28 cellular contexts compared by ENCODE assay signal in the genomic region with DNA sequence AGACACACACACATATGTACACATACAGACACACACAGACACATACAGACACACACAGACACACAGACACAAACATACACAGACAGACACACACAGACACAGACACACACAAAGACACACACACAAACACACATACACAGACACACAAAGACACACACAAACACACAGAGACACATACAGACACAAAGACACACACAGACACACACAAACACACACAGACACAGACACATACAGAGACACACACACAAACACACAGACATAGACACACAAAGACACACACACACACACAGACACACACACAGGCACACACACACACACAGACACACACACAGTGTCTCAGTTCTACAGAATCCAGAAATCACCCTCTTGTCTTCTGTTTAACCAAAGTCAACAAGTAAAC.
"Had no signal": no experiment of that assay in that cellular context is flagged by ENCODE, and none has a peak within 500 bp of the region (broad histone marks: within the 10 kb centered on the region; RNA-seq: fewer than 3 reads in every experiment).

No MANE protein-coding gene starts in this region.

- H3K4me3 ChIP-seq: left lung, lower lobe of right lung, neural progenitor cell, ovary, right atrium auricular region, skin epidermis, suprapubic skin, thoracic aorta, tibial artery, upper lobe of right lung had no signal

- H3K27ac ChIP-seq: left lung, lower lobe of right lung, neural progenitor cell, ovary, right atrium auricular region, skin epidermis, suprapubic skin, thoracic aorta, tibial artery, upper lobe of right lung had no signal

- H3K4me2 ChIP-seq: neural progenitor cell had no signal

- H3K36me3 ChIP-seq: left lung, lower lobe of right lung, neural progenitor cell, ovary, right atrium auricular region, suprapubic skin, thoracic aorta, tibial artery, upper lobe of right lung had no signal

- ATAC-seq: left colon; left lung; lower lobe of right lung; naive thymus-derived CD8-positive, alpha-beta T cell; sciatic nerve; stimulated activated naive B cell treated with anti-CD40 and anti-IgM and Interleukin-4, amounts not matched to agents 10 μg/mL and 1 μg/mL and 100 μg/mL, for 72 hours; stimulated activated naive CD8-positive, alpha-beta T cell treated with anti-CD3 and anti-CD28 coated beads, Interleukin-15, Interleukin-2, amounts not matched to agents 100 U/mL and 50 U/mL, for 24 hours; upper lobe of right lung had no signal

- FAIRE-seq: islet of Langerhans, kidney, urothelium cell line had no signal

- H3K4me1 Mint-ChIP-seq: immature natural killer cell; naive thymus-derived CD8-positive, alpha-beta T cell; nephron; stimulated activated naive B cell treated with anti-CD40 and anti-IgM and Interleukin-4, amounts not matched to agents 10 μg/mL and 1 μg/mL and 100 μg/mL, for 72 hours had no signal

- H3K9me3 ChIP-seq: lower lobe of right lung, ovary, right atrium auricular region, suprapubic skin, thoracic aorta, upper lobe of right lung had no signal

- H3K27ac Mint-ChIP-seq: immature natural killer cell; naive thymus-derived CD8-positive, alpha-beta T cell; nephron; neural progenitor cell; progenitor cell of endocrine pancreas; stimulated activated naive B cell treated with anti-CD40 and anti-IgM and Interleukin-4, amounts not matched to agents 10 μg/mL and 1 μg/mL and 100 μg/mL, for 72 hours had no signal

- H3K36me3 Mint-ChIP-seq: immature natural killer cell; naive thymus-derived CD8-positive, alpha-beta T cell; neural progenitor cell; stimulated activated naive B cell treated with anti-CD40 and anti-IgM and Interleukin-4, amounts not matched to agents 10 μg/mL and 1 μg/mL and 100 μg/mL, for 72 hours had no signal

- DNase-seq: immature natural killer cell; kidney; left colon; left lung; lower lobe of right lung; mammary epithelial cell; mesenchymal stem cell; naive thymus-derived CD8-positive, alpha-beta T cell; ovary; stimulated activated CD4-positive, alpha-beta T cell treated with anti-CD3 and anti-CD28 coated beads, Interleukin-12 subunit alpha, Interleukin-12 subunit beta, amount 100 ng/mL, for 4 hours; stimulated activated CD4-positive, alpha-beta T cell treated with anti-CD3 and anti-CD28 coated beads, Interleukin-15, amount 100 ng/mL, for 24 hours; stimulated activated CD4-positive, alpha-beta T cell treated with anti-CD3 and anti-CD28 coated beads, Interleukin-2, amount 100 ng/mL, for 24 hours; stimulated activated CD4-positive, alpha-beta T cell treated with anti-CD3 and anti-CD28 coated beads, Interleukin-4, amount 100 ng/mL, for 1 hour; stimulated activated naive B cell treated with anti-CD40 and anti-IgM and Interleukin-4, amounts not matched to agents 10 μg/mL and 1 μg/mL and 100 μg/mL, for 72 hours; stimulated activated naive CD8-positive, alpha-beta T cell treated with anti-CD3 and anti-CD28 coated beads, Interleukin-15, Interleukin-2, amounts not matched to agents 100 U/mL and 50 U/mL, for 24 hours; tibial artery; trophoblast cell; upper lobe of right lung had no signal

- H3K4me3 Mint-ChIP-seq: immature natural killer cell; naive thymus-derived CD8-positive, alpha-beta T cell; nephron; neural progenitor cell; stimulated activated naive B cell treated with anti-CD40 and anti-IgM and Interleukin-4, amounts not matched to agents 10 μg/mL and 1 μg/mL and 100 μg/mL, for 72 hours had no signal

- H3K4me1 ChIP-seq: left lung, lower lobe of right lung, neural progenitor cell, right atrium auricular region, suprapubic skin, tibial artery, upper lobe of right lung had no signal

- H2AFZ ChIP-seq: neural progenitor cell had no signal

- H3K9ac ChIP-seq: neural progenitor cell had no signal

- H3K27me3 ChIP-seq: left lung, neural progenitor cell, ovary, right atrium auricular region, suprapubic skin, upper lobe of right lung had no signal

- H3K9me3 Mint-ChIP-seq: immature natural killer cell; stimulated activated naive B cell treated with anti-CD40 and anti-IgM and Interleukin-4, amounts not matched to agents 10 μg/mL and 1 μg/mL and 100 μg/mL, for 72 hours had no signal
